1 cellular context compared by ENCODE assay signal in the genomic region with DNA sequence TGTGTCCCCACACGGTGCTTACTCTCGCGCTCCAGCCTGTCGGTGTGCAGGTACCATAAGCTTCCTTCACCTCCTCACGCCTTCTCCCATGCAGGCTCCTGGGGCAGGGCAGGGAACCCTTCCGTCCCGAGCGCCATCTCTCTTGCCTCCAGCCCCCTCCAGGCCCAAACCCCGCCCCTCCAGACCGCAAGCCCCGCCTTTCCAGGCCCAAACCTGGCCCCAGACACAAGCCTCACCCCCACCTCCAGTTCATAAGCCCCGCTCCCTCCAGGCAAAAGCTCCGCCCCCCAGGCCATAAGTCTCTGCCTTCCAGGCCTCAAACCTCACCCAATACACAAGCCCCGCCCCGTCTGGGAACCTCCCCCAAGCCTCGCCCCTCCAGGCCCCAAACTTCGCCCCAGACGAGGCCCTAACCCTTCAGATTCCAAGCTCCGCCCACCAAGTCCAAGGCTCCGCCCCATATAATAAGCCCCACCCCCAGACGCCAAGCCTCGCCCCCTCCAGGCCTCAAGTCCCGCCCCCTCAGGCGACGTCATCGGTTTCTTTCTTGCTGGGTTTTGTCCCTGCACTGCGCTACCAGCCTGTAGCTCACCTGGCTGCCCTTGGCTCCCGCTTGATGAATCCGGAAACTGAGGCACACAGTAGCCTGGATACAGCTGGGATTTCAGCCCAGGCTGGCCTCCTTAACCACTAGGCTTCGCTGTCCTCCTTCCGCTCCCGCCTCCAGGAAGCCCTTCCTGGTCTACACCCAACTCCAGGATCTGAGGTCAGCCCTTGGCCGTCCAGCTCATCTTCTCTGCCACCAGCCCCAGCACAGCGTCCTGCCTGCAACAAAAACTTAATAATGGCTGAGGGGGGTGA.
TF ChIP-seq lines count a peak whose summit lies in the region.

No MANE protein-coding gene starts in this region.

TF ChIP-seq in IMR-90, 13 proteins besides CTCF, POLR2A, EP300 and RAD21:
- TF ChIP-seq, protein P1, sequence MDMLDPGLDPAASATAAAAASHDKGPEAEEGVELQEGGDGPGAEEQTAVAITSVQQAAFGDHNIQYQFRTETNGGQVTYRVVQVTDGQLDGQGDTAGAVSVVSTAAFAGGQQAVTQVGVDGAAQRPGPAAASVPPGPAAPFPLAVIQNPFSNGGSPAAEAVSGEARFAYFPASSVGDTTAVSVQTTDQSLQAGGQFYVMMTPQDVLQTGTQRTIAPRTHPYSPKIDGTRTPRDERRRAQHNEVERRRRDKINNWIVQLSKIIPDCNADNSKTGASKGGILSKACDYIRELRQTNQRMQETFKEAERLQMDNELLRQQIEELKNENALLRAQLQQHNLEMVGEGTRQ (IDR thresholded peaks at IDR 0.05; ENCODE audit: low read depth, low read length): no peak
- no peak for TF ChIP-seq SMC3 (IDR thresholded peaks at IDR 0.05; ENCODE audit: low read depth, low read length)
